In genomic region chr5:10591946-10592345, GRCh38 we compare ENCODE assay signal across 23 cellular contexts.
"Had no signal": no experiment of that assay in that cellular context is flagged by ENCODE, and none has a peak within 500 bp of the region (broad histone marks: within the 10 kb centered on the region; RNA-seq: fewer than 3 reads in every experiment).

No MANE protein-coding gene starts in this region.

- DNase-seq: activated CD4-positive, alpha-beta T cell treated with anti-CD3 and anti-CD28 coated beads for 48 hours; activated CD8-positive, alpha-beta memory T cell treated with anti-CD3 and anti-CD28 coated beads, Interleukin-2, amount 50 U/mL, for 4 hours; activated CD8-positive, alpha-beta T cell treated with anti-CD3 and anti-CD28 coated beads, Interleukin-2, amount 10 ng/mL, durations not matched to agents 7 days and 5 days; activated gamma-delta T cell; activated naive CD8-positive, alpha-beta T cell treated with anti-CD3 and anti-CD28 coated beads for 36 hours; activated T-cell treated with anti-CD3 and anti-CD28 coated beads, Interleukin-2, amount 50 U/mL, for 72 hours; amygdala; body of pancreas; central memory CD4-positive, alpha-beta T cell; esophagus squamous epithelium; gastrocnemius medialis; mammary epithelial cell; naive B cell; sigmoid colon; stimulated activated CD4-positive, alpha-beta T cell treated with anti-CD3 and anti-CD28 coated beads, Interleukin-12 subunit alpha, Interleukin-12 subunit beta, amount 100 ng/mL, for 4 hours; stimulated activated CD4-positive, alpha-beta T cell treated with anti-CD3 and anti-CD28 coated beads, Interleukin-2, amount 100 ng/mL, for 24 hours; stomach; T-helper 17 cell; testis had no signal

- H3K4me1 ChIP-seq: body of pancreas, sigmoid colon, testis had no signal

- H3K4me2 ChIP-seq: neural progenitor cell had no signal

- H3K27me3 ChIP-seq: body of pancreas, esophagus squamous epithelium, gastrocnemius medialis, neural progenitor cell, sigmoid colon, stomach, testis, upper lobe of left lung had no signal

- H2AFZ ChIP-seq: neural progenitor cell had no signal

- H3K4me3 ChIP-seq: body of pancreas, coronary artery, esophagus squamous epithelium, gastrocnemius medialis, neural progenitor cell, sigmoid colon, stomach, testis, upper lobe of left lung had no signal

- H3K36me3 ChIP-seq: esophagus squamous epithelium, gastrocnemius medialis, neural progenitor cell, sigmoid colon, stomach, upper lobe of left lung had no signal

- H3K27ac ChIP-seq: body of pancreas, coronary artery, esophagus squamous epithelium, neural progenitor cell, sigmoid colon, stomach, testis, upper lobe of left lung had no signal

- ATAC-seq: activated CD8-positive, alpha-beta T cell treated with anti-CD3 and anti-CD28 coated beads, Interleukin-2, amount 10 ng/mL, durations not matched to agents 7 days and 5 days; activated T-cell treated with anti-CD3 and anti-CD28 coated beads, Interleukin-2, amount 50 U/mL, for 72 hours; body of pancreas; gastrocnemius medialis; left lobe of liver; T-helper 17 cell had no signal

- H3K9ac ChIP-seq: neural progenitor cell had no signal

- H3K9me3 ChIP-seq: body of pancreas, esophagus squamous epithelium, gastrocnemius medialis, sigmoid colon, stomach, testis, upper lobe of left lung had no signal
